27 cellular contexts compared by ENCODE assay signal in genomic region chr4:76188557-76188956, GRCh38. TPM values are rescaled to one million over a fixed set of nuclear protein-coding genes. Genes with fewer than 3 reads are reported as not detected.
DNase-seq lines count a peak whose midpoint lies in the region; ATAC-seq, FAIRE-seq and TF ChIP-seq lines count a peak whose summit lies in the region.
"Had no signal": no experiment of that assay in that cellular context is flagged by ENCODE, and none has a peak within 500 bp of the region (broad histone marks: within the 10 kb centered on the region; RNA-seq: fewer than 3 reads in every experiment).

No MANE protein-coding gene starts in this region.

- H3K4me3 Mint-ChIP-seq in Caco-2 (ENCODE audit: unreplicated experiment), result no peak overlapping the region
- no peak overlapping the region for H3K4me3 Mint-ChIP-seq in glutamatergic neuron (ENCODE audit: unreplicated experiment)
- H3K4me3 Mint-ChIP-seq in stimulated activated effector memory CD8-positive, alpha-beta T cell treated with anti-CD3 and anti-CD28 coated beads, Interleukin-12 subunit alpha, Interleukin-12 subunit beta, amount 100 ng/mL, for 72 hours, result no peak overlapping the region
- H3K4me3 Mint-ChIP-seq: activated CD8-positive, alpha-beta T cell treated with anti-CD3 and anti-CD28 coated beads for 36 hours; activated naive CD4-positive, alpha-beta T cell treated with anti-CD3 and anti-CD28 coated beads, Interleukin-2, amount 50 U/mL, for 24 hours; activated T-helper 17 cell treated with anti-CD3 and anti-CD28 coated beads, Interleukin-2, amount 50 U/mL, for 72 hours; CD8-positive, alpha-beta T cell had no signal

- no peaks in the 10 kb centered on the region for H3K27me3 ChIP-seq in Caco-2 (replicated peaks; ENCODE audit: control insufficient read depth, insufficient read depth, low read length)
- H3K27me3 ChIP-seq: SJSA1, transverse colon had no signal

- H3K4me1 Mint-ChIP-seq in Caco-2 (ENCODE audit: low read depth, unreplicated experiment), result peaks cover 11% of the 10 kb centered on the region
- H3K4me1 Mint-ChIP-seq in glutamatergic neuron (ENCODE audit: low read depth, unreplicated experiment), result peaks cover 2% of the 10 kb centered on the region
- H3K4me1 Mint-ChIP-seq in stimulated activated effector memory CD8-positive, alpha-beta T cell treated with anti-CD3 and anti-CD28 coated beads, Interleukin-12 subunit alpha, Interleukin-12 subunit beta, amount 100 ng/mL, for 72 hours, result no peaks in the 10 kb centered on the region
- H3K4me1 Mint-ChIP-seq: activated T-helper 17 cell treated with anti-CD3 and anti-CD28 coated beads, Interleukin-2, amount 50 U/mL, for 72 hours had no signal

- H3K9me3 Mint-ChIP-seq in Caco-2 (ENCODE audit: unreplicated experiment), result no peaks in the 10 kb centered on the region
- H3K9me3 Mint-ChIP-seq in glutamatergic neuron (ENCODE audit: unreplicated experiment), result peaks cover 2% of the 10 kb centered on the region
- peaks cover 5% of the 10 kb centered on the region for H3K9me3 Mint-ChIP-seq in stimulated activated effector memory CD8-positive, alpha-beta T cell treated with anti-CD3 and anti-CD28 coated beads, Interleukin-12 subunit alpha, Interleukin-12 subunit beta, amount 100 ng/mL, for 72 hours

- no peaks in the 10 kb centered on the region for H3K27me3 Mint-ChIP-seq in Caco-2 (ENCODE audit: insufficient read depth, unreplicated experiment)
- H3K27me3 Mint-ChIP-seq in glutamatergic neuron (ENCODE audit: unreplicated experiment), result peaks cover 6% of the 10 kb centered on the region
- H3K27me3 Mint-ChIP-seq: activated CD8-positive, alpha-beta T cell treated with anti-CD3 and anti-CD28 coated beads for 36 hours; activated naive CD4-positive, alpha-beta T cell treated with anti-CD3 and anti-CD28 coated beads, Interleukin-2, amount 50 U/mL, for 24 hours; activated T-helper 17 cell treated with anti-CD3 and anti-CD28 coated beads, Interleukin-2, amount 50 U/mL, for 72 hours had no signal

- no peak for FAIRE-seq in GM19239 (lab: Jason Lieb, UNC)
- FAIRE-seq: A204.1, H54, TTC549 had no signal

- H3K27ac Mint-ChIP-seq in Caco-2 (ENCODE audit: unreplicated experiment), result peak overlapping the region; percentile 22
- peak overlapping the region; percentile 13 for H3K27ac Mint-ChIP-seq in glutamatergic neuron (ENCODE audit: unreplicated experiment)
- H3K27ac Mint-ChIP-seq in stimulated activated effector memory CD8-positive, alpha-beta T cell treated with anti-CD3 and anti-CD28 coated beads, Interleukin-12 subunit alpha, Interleukin-12 subunit beta, amount 100 ng/mL, for 72 hours, result peak overlapping the region; percentile 62
- H3K27ac Mint-ChIP-seq: activated CD8-positive, alpha-beta T cell treated with anti-CD3 and anti-CD28 coated beads for 36 hours; activated naive CD4-positive, alpha-beta T cell treated with anti-CD3 and anti-CD28 coated beads, Interleukin-2, amount 50 U/mL, for 24 hours; activated T-helper 17 cell treated with anti-CD3 and anti-CD28 coated beads, Interleukin-2, amount 50 U/mL, for 72 hours; CD8-positive, alpha-beta T cell had no signal

- no peak for ATAC-seq in stimulated activated effector memory CD8-positive, alpha-beta T cell treated with anti-CD3 and anti-CD28 coated beads, Interleukin-12 subunit alpha, Interleukin-12 subunit beta, amount 100 ng/mL, for 72 hours
- ATAC-seq in GM19023 (IDR thresholded peaks at IDR 0.05; ENCODE audit: unreplicated experiment), result no peak
- ATAC-seq: activated CD8-positive, alpha-beta T cell treated with anti-CD3 and anti-CD28 coated beads for 36 hours; activated T-helper 17 cell treated with anti-CD3 and anti-CD28 coated beads, Interleukin-2, amount 50 U/mL, for 72 hours; CD8-positive, alpha-beta T cell had no signal

- DNase-seq in Caco-2 (no peak), astrocyte of the hippocampus (ENCODE audit: low read depth, low spot score) (peak; percentile 33), glutamatergic neuron (no peak), GM19239 (ENCODE audit: insufficient read length, low spot score) (no peak), NCI-H2107 treated with DMSO at 0.1 percent for 48 hours (lab: John Stamatoyannopoulos, UW; ENCODE audit: unreplicated experiment) (no peak), epidermal melanocyte (ENCODE audit: insufficient read length, low spot score) (no peak)
- DNase-seq in stimulated activated effector memory CD8-positive, alpha-beta T cell treated with anti-CD3 and anti-CD28 coated beads, Interleukin-12 subunit alpha, Interleukin-12 subunit beta, amount 100 ng/mL, for 72 hours (ENCODE audit: low spot score in 2 of 2), result no peak
- DNase-seq: activated CD4-positive, alpha-beta T cell treated with anti-CD3 and anti-CD28 coated beads for 1 hour; activated CD8-positive, alpha-beta T cell treated with anti-CD3 and anti-CD28 coated beads for 36 hours; CD8-positive, alpha-beta T cell; central memory CD4-positive, alpha-beta T cell; kidney glomerular epithelial cell; mammary epithelial cell; NCI-H1092; NCI-H1930; right cardiac atrium; stimulated activated CD4-positive, alpha-beta T cell treated with anti-CD3 and anti-CD28 coated beads, Interleukin-12 subunit alpha, Interleukin-12 subunit beta, amount 100 ng/mL, for 4 hours; stimulated activated CD4-positive, alpha-beta T cell treated with anti-CD3 and anti-CD28 coated beads, Interleukin-4, amount 100 ng/mL, for 1 hour; transverse colon had no signal

- no TSS peak for BruUV-seq in Caco-2 (replicated peaks; lab: Mats Ljungman, UMichigan)

- intact Hi-C loops in Caco-2 (cut with micrococcal nuclease; ENCODE audit: unreplicated experiment), result no loop called here

- peaks cover 11% of the 10 kb centered on the region; the same call in 1 of the 2 replicates for H3K4me1 ChIP-seq in Caco-2
- H3K4me1 ChIP-seq: parathyroid adenoma, SJSA1 had no signal

- POLR2A ChIA-PET in Caco-2 (lab: Charles Lee), result no interaction called here

- no peaks in the 10 kb centered on the region for H3K9me3 ChIP-seq in Caco-2
- H3K9me3 ChIP-seq: SJSA1, transverse colon had no signal

- H3K36me3 Mint-ChIP-seq in Caco-2 (ENCODE audit: insufficient read depth, unreplicated experiment), result peaks cover 44% of the 10 kb centered on the region
- H3K36me3 Mint-ChIP-seq in glutamatergic neuron (ENCODE audit: unreplicated experiment), result peaks cover 19% of the 10 kb centered on the region
- H3K36me3 Mint-ChIP-seq in stimulated activated effector memory CD8-positive, alpha-beta T cell treated with anti-CD3 and anti-CD28 coated beads, Interleukin-12 subunit alpha, Interleukin-12 subunit beta, amount 100 ng/mL, for 72 hours, result peaks cover 15% of the 10 kb centered on the region

- CTCF ChIA-PET in Caco-2 (lab: Charles Lee), result interaction anchor here (1.9 kb wide), 1 partner anchor 9 kb away, joined by 6 read pairs; no protein-coding TSS in a partner anchor

- no peak for TF ChIP-seq CTCF in Caco-2 (IDR thresholded peaks at IDR 0.05; ENCODE audit: insufficient read depth in 1 of 2, low read depth in 1 of 2, low read length in 1 of 2, severe bottlenecking in 1 of 2, unreplicated experiment in 1 of 2)
- no peak for TF ChIP-seq CTCF in glutamatergic neuron (IDR thresholded peaks at IDR 0.05; ENCODE audit: partially characterized antibody, unreplicated experiment)

- H3K4me3 ChIP-seq in Caco-2 (ENCODE audit: low read depth, low read length), result no peak overlapping the region
- H3K4me3 ChIP-seq: SJSA1, transverse colon had no signal

- peaks cover 6% of the 10 kb centered on the region for H3K36me3 ChIP-seq in Caco-2 (ENCODE audit: control insufficient read depth, insufficient read depth, low read length)

RNA-seq across cellular contexts. Expression of gene SCARB2, which starts 25.1 kb away (rescaled TPM):
- total RNA-seq in Caco-2 (2022) (148 and 150 TPM in 2 replicates), glutamatergic neuron (ENCODE audit: unreplicated experiment) (330 TPM)

RNA-seq across cellular contexts. Expression of gene NUP54, which starts 40.4 kb away (rescaled TPM):
- total RNA-seq in Caco-2 (2022), result 64.9 and 68.8 TPM in 2 replicates
- total RNA-seq in glutamatergic neuron (ENCODE audit: unreplicated experiment), result 43.4 TPM
